ENCODE assay signal across 9 cellular contexts in genomic region chr2:25951071-25951547, GRCh38. TPM values are rescaled to one million over a fixed set of nuclear protein-coding genes. Genes with fewer than 3 reads are reported as not detected.
DNase-seq lines count a peak whose midpoint lies in the region; ATAC-seq and TF ChIP-seq lines count a peak whose summit lies in the region.
"Had no signal": no experiment of that assay in that cellular context is flagged by ENCODE, and none has a peak within 500 bp of the region (broad histone marks: within the 10 kb centered on the region; RNA-seq: fewer than 3 reads in every experiment).

No MANE protein-coding gene starts in this region.

- no peak overlapping the region for H3K4me3 Mint-ChIP-seq in MCF 10A (ENCODE audit: unreplicated experiment)
- H3K4me3 Mint-ChIP-seq: IgD-negative memory B cell had no signal

- H3K27ac ChIP-seq in WERI-Rb-1, result no peak overlapping the region

- H3K27ac Mint-ChIP-seq in MCF 10A (ENCODE audit: low read depth, unreplicated experiment), result no peak overlapping the region

- H3K9me3 ChIP-seq in WERI-Rb-1 (ENCODE audit: severe bottlenecking), result no peaks in the 10 kb centered on the region

- H3K4me3 ChIP-seq in WERI-Rb-1 (ENCODE audit: low read depth, low read length), result no peak overlapping the region

- no peaks in the 10 kb centered on the region for H3K36me3 Mint-ChIP-seq in MCF 10A (ENCODE audit: insufficient read depth, unreplicated experiment)

- H3K4me1 Mint-ChIP-seq in MCF 10A (ENCODE audit: insufficient read depth, unreplicated experiment), result no peaks in the 10 kb centered on the region
- H3K4me1 Mint-ChIP-seq: IgD-negative memory B cell had no signal

- H3K27me3 Mint-ChIP-seq in MCF 10A (ENCODE audit: insufficient read depth, unreplicated experiment), result no peaks in the 10 kb centered on the region
- H3K27me3 Mint-ChIP-seq: IgD-negative memory B cell had no signal

- CTCF ChIA-PET in MCF 10A (lab: Yijun Ruan, JAX), result interaction anchor here (0.5 to 3.7 kb wide), 50 partner anchors 8 to 682 kb away, joined by 3 to 23 read pairs (median 5); no protein-coding TSS in a partner anchor

- TF ChIP-seq CTCF in WERI-Rb-1 (IDR thresholded peaks at IDR 0.05; ENCODE audit: low read depth, low read length), result peak; percentile 94
- TF ChIP-seq CTCF in MCF 10A (IDR thresholded peaks at IDR 0.05; ENCODE audit: unreplicated experiment), result peak; percentile 91

- no TSS peak for BruUV-seq in MCF 10A (replicated peaks; lab: Mats Ljungman, UMichigan)

- intact Hi-C loops in MCF 10A (cut with micrococcal nuclease), result loop anchor here (1.0 to 5.0 kb wide), 7 partner anchors 40 to 626 kb away; no protein-coding TSS in a partner anchor

- peak; percentile 78 for DNase-seq in COR-L47 (lab: John Stamatoyannopoulos, UW)
- peak; percentile 80 for DNase-seq in NCI-H2196 (lab: John Stamatoyannopoulos, UW; ENCODE audit: unreplicated experiment)
- peak; percentile 92 for DNase-seq in WERI-Rb-1
- peak; percentile 85 for DNase-seq in MCF 10A (ENCODE audit: unreplicated experiment)
- peak; percentile 93 for DNase-seq in iPS-NIHi7 (ENCODE audit: extremely low spot score)
- DNase-seq in stimulated activated CD4-positive, alpha-beta T cell treated with anti-CD3 and anti-CD28 coated beads, Interleukin-12 subunit alpha, Interleukin-12 subunit beta, amount 100 ng/mL, for 24 hours (ENCODE audit: low read depth in 2 of 2), result peak; percentile 41 to 57

- H3K9me3 Mint-ChIP-seq in MCF 10A (ENCODE audit: unreplicated experiment), result no peaks in the 10 kb centered on the region
- H3K9me3 Mint-ChIP-seq: IgD-negative memory B cell had no signal

- peak; percentile 53 for ATAC-seq in HG02678 (IDR thresholded peaks at IDR 0.05; ENCODE audit: unreplicated experiment)
- ATAC-seq in GM19351 (IDR thresholded peaks at IDR 0.05; ENCODE audit: unreplicated experiment), result no peak

- POLR2A ChIA-PET in MCF 10A (lab: Yijun Ruan, JAX), result interaction anchor here (0.6 to 1.3 kb wide), 5 partner anchors 71 to 194 kb away, joined by 3 to 7 read pairs (median 3); no protein-coding TSS in a partner anchor

- H3K27me3 ChIP-seq in WERI-Rb-1 (ENCODE audit: insufficient read depth, low read depth, severe bottlenecking), result no peaks in the 10 kb centered on the region

- H3K36me3 ChIP-seq in WERI-Rb-1, result peaks cover 20% of the 10 kb centered on the region

RNA-seq across cellular contexts. Expression of gene KIF3C, which starts 31.2 kb away (rescaled TPM):
- total RNA-seq in MCF 10A (2022), result 0.91 and 2.0 TPM in 2 replicates
